In the genomic region with DNA sequence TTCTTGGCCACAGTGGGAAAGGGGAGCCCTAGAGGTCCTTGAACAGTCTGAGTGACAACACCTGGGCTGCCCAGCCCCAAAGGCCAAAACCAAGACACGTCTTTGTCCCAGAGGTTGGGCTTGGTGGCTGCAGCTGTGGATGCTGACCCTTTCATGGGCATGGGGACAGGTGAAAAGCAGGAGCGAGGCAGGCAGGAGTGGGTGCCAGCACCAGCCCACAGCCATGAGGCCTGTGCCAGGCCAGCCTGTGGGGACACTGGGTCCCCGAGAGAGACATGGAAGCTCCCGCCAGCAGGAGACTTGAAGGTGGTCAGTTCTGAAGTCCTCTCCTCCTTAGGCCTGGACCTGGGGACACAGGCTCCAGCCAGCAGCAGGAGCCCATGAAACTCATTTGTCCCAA, we compare ENCODE assay signal across 6 cellular contexts.
"Had no signal": no experiment of that assay in that cellular context is flagged by ENCODE, and none has a peak within 500 bp of the region (broad histone marks: within the 10 kb centered on the region; RNA-seq: fewer than 3 reads in every experiment).

No MANE protein-coding gene starts in this region.

- FAIRE-seq: TTC549 had no signal

- H2AFZ ChIP-seq: PC-9 had no signal

- H3K4me3 ChIP-seq: breast epithelium, PC-9 had no signal

- H3K36me3 ChIP-seq: breast epithelium had no signal

- H3K27ac ChIP-seq: breast epithelium, PC-9 had no signal

- DNase-seq: NCI-H187 treated with DMSO at 0.1 percent for 48 hours, NCI-H524 treated with DMSO at 0.1 percent for 48 hours, SIG-M5 had no signal

- H3K9me3 ChIP-seq: breast epithelium had no signal

- H3K4me2 ChIP-seq: PC-9 had no signal

- H3K27me3 ChIP-seq: breast epithelium had no signal
